8 cellular contexts compared by ENCODE assay signal in the genomic region with DNA sequence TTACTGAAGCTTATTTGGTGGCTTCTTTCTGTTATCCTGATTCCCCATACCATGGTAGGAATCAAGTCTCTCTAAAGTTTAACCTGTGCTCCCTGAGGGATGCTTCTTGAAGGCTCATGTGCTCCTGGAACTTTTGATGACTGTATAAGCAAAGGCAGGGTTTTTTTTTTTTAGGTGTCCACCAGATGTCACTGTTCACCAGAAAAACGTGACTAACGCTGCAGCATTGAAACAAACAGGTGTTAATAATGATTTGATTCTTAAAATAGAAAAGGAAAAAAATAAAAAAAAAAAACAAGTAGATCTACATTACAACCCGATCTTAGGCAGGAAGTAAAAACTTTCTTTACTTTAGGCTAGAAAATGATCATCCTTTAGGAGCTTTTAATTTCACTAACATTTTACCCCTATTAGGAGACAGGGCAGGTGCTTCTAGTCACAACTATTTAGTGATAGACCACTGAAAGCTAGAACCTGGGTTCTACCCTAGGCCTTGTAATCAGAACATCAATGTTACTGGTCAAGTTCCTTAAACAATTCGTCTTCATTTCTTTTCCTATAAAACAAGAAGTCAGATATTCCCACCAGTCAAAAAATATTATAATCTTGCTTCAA.
A peak's percentile ranks its signal among the peaks of the same experiment; 100 is the strongest.
DNase-seq lines count a peak whose midpoint lies in the region; ATAC-seq and TF ChIP-seq lines count a peak whose summit lies in the region.

No MANE protein-coding gene starts in this region.

- H3K4me3 ChIP-seq in body of pancreas = no peak overlapping the region
- no peak overlapping the region for H3K4me3 ChIP-seq in lower lobe of right lung

- no peaks in the 10 kb centered on the region for H3K9me3 ChIP-seq in body of pancreas
- H3K9me3 ChIP-seq in lower lobe of right lung = no peaks in the 10 kb centered on the region

- TF ChIP-seq CTCF in body of pancreas (IDR thresholded peaks at IDR 0.05) (peak; percentile 6 to 47 (median 36)), lower lobe of right lung (IDR thresholded peaks at IDR 0.05) (peak; percentile 54)

- TF ChIP-seq POLR2A in body of pancreas (IDR thresholded peaks at IDR 0.05) = no peak

- no peak overlapping the region for H3K27ac ChIP-seq in body of pancreas
- H3K27ac ChIP-seq in lower lobe of right lung = no peak overlapping the region

- ATAC-seq in GM19372 (IDR thresholded peaks at IDR 0.05; ENCODE audit: low read depth, unreplicated experiment) (peak; percentile 87), HG03175 (IDR thresholded peaks at IDR 0.05; ENCODE audit: unreplicated experiment) (peak; percentile 82), body of pancreas (peak; percentile 66), lower lobe of right lung (peak in 1 of 2 donors; percentile 51)

- peak; percentile 50 for DNase-seq in NCI-H510A treated with DMSO at 0.1 percent for 48 hours (lab: John Stamatoyannopoulos, UW)
- no peak for DNase-seq in NCI-H510A (lab: John Stamatoyannopoulos, UW)
- DNase-seq in NCI-H345 (lab: John Stamatoyannopoulos, UW) = peak; percentile 64
- peak in 1 of 4 donors; percentile 6 for DNase-seq in body of pancreas
- no peak for DNase-seq in lower lobe of right lung
- no peak for DNase-seq in GF-D8 (lab: John Stamatoyannopoulos, UW)

- 4 to 5% methylated on average over 4 of the region's 4 CpGs for WGBS in body of pancreas, 2 donors

- intact Hi-C loops in body of pancreas (cut with DNase I) = no loop called here
- intact Hi-C loops in lower lobe of right lung (cut with DNase I) = no loop called here

- H3K4me1 ChIP-seq in body of pancreas (no peaks in the 10 kb centered on the region), lower lobe of right lung (no peaks in the 10 kb centered on the region)

- no peaks in the 10 kb centered on the region for H3K27me3 ChIP-seq in body of pancreas
- no peaks in the 10 kb centered on the region for H3K27me3 ChIP-seq in lower lobe of right lung (ENCODE audit: low read depth)

- H3K36me3 ChIP-seq in body of pancreas (replicated peaks in 1 of 2; ENCODE audit: insufficient read depth in 1 of 2, low read depth in 2 of 2) = no peaks in the 10 kb centered on the region
- no peaks in the 10 kb centered on the region for H3K36me3 ChIP-seq in lower lobe of right lung

Comparison
In these comparisons a context has a peak if more than half of its experiments do, and no peak if none do; other contexts are left out.
1. DNase-seq: peak in NCI-H510A treated with DMSO at 0.1 percent for 48 hours (single experiment) and NCI-H345 (single experiment); none in NCI-H510A (single experiment), lower lobe of right lung (single experiment) and GF-D8 (single experiment).